Comparison of ENCODE assay signal across 19 cellular contexts in the genomic region with DNA sequence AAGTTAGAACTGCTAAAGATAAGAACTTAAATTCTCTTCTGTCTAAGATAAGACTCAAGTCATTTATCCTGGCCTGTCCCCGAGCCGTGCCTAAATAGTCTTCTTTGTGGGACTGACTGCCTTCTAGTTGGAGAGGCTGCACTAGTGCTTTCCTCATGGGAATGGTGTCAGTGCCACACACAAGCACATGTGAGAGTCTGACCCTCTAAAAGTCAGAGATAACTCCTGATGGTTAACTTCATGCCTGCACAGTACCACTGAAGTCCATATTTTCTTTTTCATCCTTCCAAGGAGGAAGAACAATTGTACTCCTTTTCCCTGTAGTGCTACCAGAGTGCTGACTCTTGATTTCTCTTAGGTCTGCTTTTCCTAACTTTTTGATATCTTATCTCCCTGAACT.
DNase-seq lines count a peak whose midpoint lies in the region; ATAC-seq and TF ChIP-seq lines count a peak whose summit lies in the region.
"Had no signal": no experiment of that assay in that cellular context is flagged by ENCODE, and none has a peak within 500 bp of the region (broad histone marks: within the 10 kb centered on the region; RNA-seq: fewer than 3 reads in every experiment).

No MANE protein-coding gene starts in this region.

- no peak for ATAC-seq in Right ventricle myocardium superior (ENCODE audit: poor library complexity)
- ATAC-seq: GM12878, GM23338, HCT116 had no signal

- H3K4me1 ChIP-seq in cardiac muscle cell (ENCODE audit: low read depth) = peaks cover 26% of the 10 kb centered on the region
- H3K4me1 ChIP-seq in mesodermal cell (ENCODE audit: control insufficient read depth, insufficient read depth, low read length, poor library complexity, severe bottlenecking) = peaks cover 6% of the 10 kb centered on the region
- H3K4me1 ChIP-seq: BLaER1 had no signal

- H3K4me3 ChIP-seq in cardiac muscle cell (no peak overlapping the region), mesodermal cell (ENCODE audit: extremely low read depth, insufficient read depth, low read length, poor library complexity, severe bottlenecking) (no peak overlapping the region)
- H3K4me3 ChIP-seq: BLaER1, GM12878, GM23338 had no signal

- intact Hi-C loops in Right ventricle myocardium superior (cut with DNase I) = no loop called here

- no peaks in the 10 kb centered on the region for H3K27me3 ChIP-seq in cardiac muscle cell
- H3K27me3 ChIP-seq: BLaER1 had no signal

- H3K36me3 ChIP-seq in cardiac muscle cell (no peaks in the 10 kb centered on the region), mesodermal cell (ENCODE audit: control insufficient read depth, insufficient read depth, low read length) (no peaks in the 10 kb centered on the region)
- H3K36me3 ChIP-seq: BLaER1 had no signal

- in situ Hi-C loops in GM13977 (cut with MboI; ENCODE audit: low pct_unique_long_range_greater_than_20kb, low sequenced_read_pairs, unreplicated experiment) = no loop called here

- H3K9me3 ChIP-seq in cardiac muscle cell (ENCODE audit: low read depth) = no peaks in the 10 kb centered on the region
- no peaks in the 10 kb centered on the region for H3K9me3 ChIP-seq in mesodermal cell (ENCODE audit: control insufficient read depth, low read length)
- H3K9me3 ChIP-seq: BLaER1 had no signal

- H3K27ac ChIP-seq in cardiac muscle cell (peak overlapping the region; percentile 81), VCaP (peak overlapping the region; percentile 28), mesodermal cell (ENCODE audit: low read depth, low read length, severe bottlenecking) (peak overlapping the region; percentile 19)
- H3K27ac ChIP-seq: 22Rv1, BLaER1 had no signal

- DNase-seq in cardiac muscle cell (ENCODE audit: low read depth in 1 of 2, low spot score in 1 of 2) (peak in 1 of 2 donors; percentile 64), Right ventricle myocardium superior (no peak), GM13977 (ENCODE audit: low spot score) (no peak), C1 segment of cervical spinal cord (lab: John Stamatoyannopoulos, UW) (no peak), NCI-H2107 treated with DMSO at 0.1 percent for 48 hours (lab: John Stamatoyannopoulos, UW; ENCODE audit: unreplicated experiment) (no peak)
- DNase-seq: CD4-positive, alpha-beta T cell; CD8-positive, alpha-beta memory T cell; DMS 273 treated with DMSO at 0.1 percent for 48 hours; DMS79; EL; GDM1; H9 had no signal

- WGBS in mesodermal cell (ENCODE audit: insufficient coverage in 2 of 2), 2 experiments = 100% methylated on average over 2 of the region's 2 CpGs; no CpG with 5 or more reads in 1 of the 2 experiments

- TF ChIP-seq CTCF in cardiac muscle cell (IDR thresholded peaks at IDR 0.05; ENCODE audit: low read depth, low read length) (no peak), VCaP (conservative IDR thresholded peaks at IDR 0.05) (no peak), GM13977 (IDR thresholded peaks at IDR 0.05; ENCODE audit: extremely low read depth, insufficient read depth, missing control alignments) (no peak)

Comparison
In these comparisons a context has a peak if more than half of its experiments do, and no peak if none do; other contexts are left out.
1. H3K27ac ChIP-seq: peak in every context shown above with its lines; median percentile 81 in cardiac muscle cell; 28 in VCaP; 19 in mesodermal cell.